In the genomic region with DNA sequence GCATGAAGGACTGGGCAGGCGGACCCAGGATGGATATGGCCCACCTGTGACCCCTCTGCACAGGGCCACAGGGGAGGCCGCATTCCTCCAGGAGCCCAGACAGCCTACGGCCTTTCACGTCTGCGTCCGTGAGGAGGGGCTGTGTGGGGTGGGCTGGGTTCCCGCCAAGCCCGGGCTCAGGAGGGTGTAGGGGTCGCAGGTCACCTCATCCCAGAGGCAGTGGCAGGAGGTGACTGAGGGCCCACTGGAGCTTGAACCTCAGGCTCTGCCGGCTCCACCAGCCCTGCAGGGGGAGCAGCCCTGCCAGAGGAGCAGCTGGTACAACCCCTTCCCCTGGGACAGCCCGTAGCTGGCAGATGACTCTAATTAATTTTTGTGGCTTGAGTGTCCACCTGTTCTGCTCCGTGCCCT, we compare ENCODE assay signal across 1 cellular context.
TF ChIP-seq lines count a peak whose summit lies in the region.

No MANE protein-coding gene starts in this region.

TF ChIP-seq in WTC11, 78 proteins besides CTCF, POLR2A, EP300 and RAD21 (continued from another document):
- TF ChIP-seq, protein P1, sequence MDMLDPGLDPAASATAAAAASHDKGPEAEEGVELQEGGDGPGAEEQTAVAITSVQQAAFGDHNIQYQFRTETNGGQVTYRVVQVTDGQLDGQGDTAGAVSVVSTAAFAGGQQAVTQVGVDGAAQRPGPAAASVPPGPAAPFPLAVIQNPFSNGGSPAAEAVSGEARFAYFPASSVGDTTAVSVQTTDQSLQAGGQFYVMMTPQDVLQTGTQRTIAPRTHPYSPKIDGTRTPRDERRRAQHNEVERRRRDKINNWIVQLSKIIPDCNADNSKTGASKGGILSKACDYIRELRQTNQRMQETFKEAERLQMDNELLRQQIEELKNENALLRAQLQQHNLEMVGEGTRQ (CRISPR knock-in tag; IDR thresholded peaks at IDR 0.05): no peak
- TF ChIP-seq, protein P2, sequence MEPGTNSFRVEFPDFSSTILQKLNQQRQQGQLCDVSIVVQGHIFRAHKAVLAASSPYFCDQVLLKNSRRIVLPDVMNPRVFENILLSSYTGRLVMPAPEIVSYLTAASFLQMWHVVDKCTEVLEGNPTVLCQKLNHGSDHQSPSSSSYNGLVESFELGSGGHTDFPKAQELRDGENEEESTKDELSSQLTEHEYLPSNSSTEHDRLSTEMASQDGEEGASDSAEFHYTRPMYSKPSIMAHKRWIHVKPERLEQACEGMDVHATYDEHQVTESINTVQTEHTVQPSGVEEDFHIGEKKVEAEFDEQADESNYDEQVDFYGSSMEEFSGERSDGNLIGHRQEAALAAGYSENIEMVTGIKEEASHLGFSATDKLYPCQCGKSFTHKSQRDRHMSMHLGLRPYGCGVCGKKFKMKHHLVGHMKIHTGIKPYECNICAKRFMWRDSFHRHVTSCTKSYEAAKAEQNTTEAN (CRISPR knock-in tag; IDR thresholded peaks at IDR 0.05): no peak
- no peak for TF ChIP-seq MAX (CRISPR knock-in tag; IDR thresholded peaks at IDR 0.05)
- TF ChIP-seq ZNF396 (CRISPR knock-in tag; IDR thresholded peaks at IDR 0.05; ENCODE audit: borderline replicate concordance): no peak
- no peak for TF ChIP-seq ESRRA (CRISPR knock-in tag; IDR thresholded peaks at IDR 0.05; ENCODE audit: borderline replicate concordance)
- TF ChIP-seq, protein P3, sequence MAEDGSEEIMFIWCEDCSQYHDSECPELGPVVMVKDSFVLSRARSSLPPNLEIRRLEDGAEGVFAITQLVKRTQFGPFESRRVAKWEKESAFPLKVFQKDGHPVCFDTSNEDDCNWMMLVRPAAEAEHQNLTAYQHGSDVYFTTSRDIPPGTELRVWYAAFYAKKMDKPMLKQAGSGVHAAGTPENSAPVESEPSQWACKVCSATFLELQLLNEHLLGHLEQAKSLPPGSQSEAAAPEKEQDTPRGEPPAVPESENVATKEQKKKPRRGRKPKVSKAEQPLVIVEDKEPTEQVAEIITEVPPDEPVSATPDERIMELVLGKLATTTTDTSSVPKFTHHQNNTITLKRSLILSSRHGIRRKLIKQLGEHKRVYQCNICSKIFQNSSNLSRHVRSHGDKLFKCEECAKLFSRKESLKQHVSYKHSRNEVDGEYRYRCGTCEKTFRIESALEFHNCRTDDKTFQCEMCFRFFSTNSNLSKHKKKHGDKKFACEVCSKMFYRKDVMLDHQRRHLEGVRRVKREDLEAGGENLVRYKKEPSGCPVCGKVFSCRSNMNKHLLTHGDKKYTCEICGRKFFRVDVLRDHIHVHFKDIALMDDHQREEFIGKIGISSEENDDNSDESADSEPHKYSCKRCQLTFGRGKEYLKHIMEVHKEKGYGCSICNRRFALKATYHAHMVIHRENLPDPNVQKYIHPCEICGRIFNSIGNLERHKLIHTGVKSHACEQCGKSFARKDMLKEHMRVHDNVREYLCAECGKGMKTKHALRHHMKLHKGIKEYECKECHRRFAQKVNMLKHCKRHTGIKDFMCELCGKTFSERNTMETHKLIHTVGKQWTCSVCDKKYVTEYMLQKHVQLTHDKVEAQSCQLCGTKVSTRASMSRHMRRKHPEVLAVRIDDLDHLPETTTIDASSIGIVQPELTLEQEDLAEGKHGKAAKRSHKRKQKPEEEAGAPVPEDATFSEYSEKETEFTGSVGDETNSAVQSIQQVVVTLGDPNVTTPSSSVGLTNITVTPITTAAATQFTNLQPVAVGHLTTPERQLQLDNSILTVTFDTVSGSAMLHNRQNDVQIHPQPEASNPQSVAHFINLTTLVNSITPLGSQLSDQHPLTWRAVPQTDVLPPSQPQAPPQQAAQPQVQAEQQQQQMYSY (CRISPR knock-in tag; IDR thresholded peaks at IDR 0.05): no peak
- no peak for TF ChIP-seq FOXK1 (CRISPR knock-in tag; IDR thresholded peaks at IDR 0.05)
- no peak for TF ChIP-seq TP53 (CRISPR knock-in tag; IDR thresholded peaks at IDR 0.05)
- TF ChIP-seq ZNF281 (CRISPR knock-in tag; IDR thresholded peaks at IDR 0.05): no peak
- no peak for TF ChIP-seq CBFB (CRISPR knock-in tag; IDR thresholded peaks at IDR 0.05; ENCODE audit: low read depth)
- no peak for TF ChIP-seq JAZF1 (CRISPR knock-in tag; IDR thresholded peaks at IDR 0.05)
